ENCODE assay signal across 22 cellular contexts in genomic region chr7:29138588-29138987, GRCh38. TPM values are rescaled to one million over a fixed set of nuclear protein-coding genes. Genes with fewer than 3 reads are reported as not detected.
"Had no signal": no experiment of that assay in that cellular context is flagged by ENCODE, and none has a peak within 500 bp of the region (broad histone marks: within the 10 kb centered on the region; RNA-seq: fewer than 3 reads in every experiment).

No MANE protein-coding gene starts in this region.

- H3K4me3 ChIP-seq: coronary artery, dorsolateral prefrontal cortex, gastrocnemius medialis, heart right ventricle, left ventricle myocardium inferior, lung, psoas muscle, right lobe of liver, stomach, tibial artery, upper lobe of right lung had no signal

- DNase-seq: central memory CD4-positive, alpha-beta T cell; dorsolateral prefrontal cortex; effector CD8-positive, alpha-beta T cell; gastrocnemius medialis; heart right ventricle; left ventricle myocardium inferior; naive thymus-derived CD4-positive, alpha-beta T cell; nephron progenitor cell; psoas muscle; retina; right lobe of liver; stimulated activated CD4-positive, alpha-beta T cell treated with anti-CD3 and anti-CD28 coated beads, Interleukin-2, amount 100 ng/mL, for 24 hours; stimulated activated CD4-positive, alpha-beta T cell treated with anti-CD3 and anti-CD28 coated beads, Interleukin-4, amount 100 ng/mL, for 4 hours; stimulated activated naive CD4-positive, alpha-beta T cell; stomach; substantia nigra; tibial artery; upper lobe of right lung had no signal

- H3K27ac ChIP-seq: coronary artery, dorsolateral prefrontal cortex, gastrocnemius medialis, heart right ventricle, left ventricle myocardium inferior, psoas muscle, right lobe of liver, stomach, tibial artery, upper lobe of right lung had no signal

- FAIRE-seq: islet of Langerhans had no signal

- H3K27me3 ChIP-seq: gastrocnemius medialis, heart right ventricle, right lobe of liver, tibial artery, upper lobe of right lung had no signal

- H3K9me3 ChIP-seq: gastrocnemius medialis, psoas muscle, right lobe of liver, upper lobe of right lung had no signal

- H3K36me3 ChIP-seq: gastrocnemius medialis, heart right ventricle, left ventricle myocardium inferior, right lobe of liver, stomach, tibial artery, upper lobe of right lung had no signal

- H3K4me1 ChIP-seq: gastrocnemius medialis, tibial artery, upper lobe of right lung had no signal

- ATAC-seq: gastrocnemius medialis; naive thymus-derived CD4-positive, alpha-beta T cell; right lobe of liver; upper lobe of right lung had no signal

RNA-seq across cellular contexts. Expression of gene CPVL, which starts 7.7 kb away (rescaled TPM):
- total RNA-seq: fibroblast of villous mesenchyme had no signal
